ENCODE assay signal across 1 cellular context in genomic region chr2:65708129-65708528, GRCh38.
TF ChIP-seq lines count a peak whose summit lies in the region.

No MANE protein-coding gene starts in this region.

TF ChIP-seq in HepG2, 621 proteins besides CTCF, POLR2A, EP300 and RAD21 (continued from another document):
- TF ChIP-seq, protein P1, sequence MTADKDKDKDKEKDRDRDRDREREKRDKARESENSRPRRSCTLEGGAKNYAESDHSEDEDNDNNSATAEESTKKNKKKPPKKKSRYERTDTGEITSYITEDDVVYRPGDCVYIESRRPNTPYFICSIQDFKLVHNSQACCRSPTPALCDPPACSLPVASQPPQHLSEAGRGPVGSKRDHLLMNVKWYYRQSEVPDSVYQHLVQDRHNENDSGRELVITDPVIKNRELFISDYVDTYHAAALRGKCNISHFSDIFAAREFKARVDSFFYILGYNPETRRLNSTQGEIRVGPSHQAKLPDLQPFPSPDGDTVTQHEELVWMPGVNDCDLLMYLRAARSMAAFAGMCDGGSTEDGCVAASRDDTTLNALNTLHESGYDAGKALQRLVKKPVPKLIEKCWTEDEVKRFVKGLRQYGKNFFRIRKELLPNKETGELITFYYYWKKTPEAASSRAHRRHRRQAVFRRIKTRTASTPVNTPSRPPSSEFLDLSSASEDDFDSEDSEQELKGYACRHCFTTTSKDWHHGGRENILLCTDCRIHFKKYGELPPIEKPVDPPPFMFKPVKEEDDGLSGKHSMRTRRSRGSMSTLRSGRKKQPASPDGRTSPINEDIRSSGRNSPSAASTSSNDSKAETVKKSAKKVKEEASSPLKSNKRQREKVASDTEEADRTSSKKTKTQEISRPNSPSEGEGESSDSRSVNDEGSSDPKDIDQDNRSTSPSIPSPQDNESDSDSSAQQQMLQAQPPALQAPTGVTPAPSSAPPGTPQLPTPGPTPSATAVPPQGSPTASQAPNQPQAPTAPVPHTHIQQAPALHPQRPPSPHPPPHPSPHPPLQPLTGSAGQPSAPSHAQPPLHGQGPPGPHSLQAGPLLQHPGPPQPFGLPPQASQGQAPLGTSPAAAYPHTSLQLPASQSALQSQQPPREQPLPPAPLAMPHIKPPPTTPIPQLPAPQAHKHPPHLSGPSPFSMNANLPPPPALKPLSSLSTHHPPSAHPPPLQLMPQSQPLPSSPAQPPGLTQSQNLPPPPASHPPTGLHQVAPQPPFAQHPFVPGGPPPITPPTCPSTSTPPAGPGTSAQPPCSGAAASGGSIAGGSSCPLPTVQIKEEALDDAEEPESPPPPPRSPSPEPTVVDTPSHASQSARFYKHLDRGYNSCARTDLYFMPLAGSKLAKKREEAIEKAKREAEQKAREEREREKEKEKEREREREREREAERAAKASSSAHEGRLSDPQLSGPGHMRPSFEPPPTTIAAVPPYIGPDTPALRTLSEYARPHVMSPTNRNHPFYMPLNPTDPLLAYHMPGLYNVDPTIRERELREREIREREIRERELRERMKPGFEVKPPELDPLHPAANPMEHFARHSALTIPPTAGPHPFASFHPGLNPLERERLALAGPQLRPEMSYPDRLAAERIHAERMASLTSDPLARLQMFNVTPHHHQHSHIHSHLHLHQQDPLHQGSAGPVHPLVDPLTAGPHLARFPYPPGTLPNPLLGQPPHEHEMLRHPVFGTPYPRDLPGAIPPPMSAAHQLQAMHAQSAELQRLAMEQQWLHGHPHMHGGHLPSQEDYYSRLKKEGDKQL (CRISPR knock-in tag; IDR thresholded peaks at IDR 0.05; ENCODE audit: low read depth), result no peak
